Comparison of ENCODE assay signal across 10 cellular contexts in genomic region chr3:149547954-149548728, GRCh38.
DNase-seq lines count a peak whose midpoint lies in the region; ATAC-seq and TF ChIP-seq lines count a peak whose summit lies in the region.
"Had no signal": no experiment of that assay in that cellular context is flagged by ENCODE, and none has a peak within 500 bp of the region (broad histone marks: within the 10 kb centered on the region; RNA-seq: fewer than 3 reads in every experiment).

No MANE protein-coding gene starts in this region.

- peak overlapping the region in 3 of 5 experiments; percentile 53 to 79 (median 71) for H3K4me3 Mint-ChIP-seq in brain
- H3K4me3 Mint-ChIP-seq in naive thymus-derived CD8-positive, alpha-beta T cell: no peak overlapping the region
- H3K4me3 Mint-ChIP-seq: stimulated activated naive CD8-positive, alpha-beta T cell treated with anti-CD3 and anti-CD28 coated beads, Interleukin-15, amount 100 ng/mL, for 72 hours had no signal

- 42% methylated on average over 13 of the region's 13 CpGs for WGBS in smooth muscle cell (ENCODE audit: low lambda C conversion rate)

- no peak for ATAC-seq in naive thymus-derived CD8-positive, alpha-beta T cell
- ATAC-seq: stimulated activated naive CD8-positive, alpha-beta T cell treated with anti-CD3 and anti-CD28 coated beads, Interleukin-15, amount 100 ng/mL, for 72 hours had no signal

- TF ChIP-seq CTCF in brain (conservative IDR thresholded peaks at IDR 0.05) (no peak), smooth muscle cell (IDR thresholded peaks at IDR 0.05; ENCODE audit: borderline replicate concordance, insufficient read depth, poor library complexity, severe bottlenecking) (no peak), WERI-Rb-1 (IDR thresholded peaks at IDR 0.05; ENCODE audit: low read depth, low read length) (no peak)

- H3K27me3 Mint-ChIP-seq in brain: no peaks in the 10 kb centered on the region
- peaks cover 4 to 9% (median 5%) of the 10 kb centered on the region in 5 donors for H3K27me3 Mint-ChIP-seq in naive thymus-derived CD8-positive, alpha-beta T cell
- H3K27me3 Mint-ChIP-seq: stimulated activated naive CD8-positive, alpha-beta T cell treated with anti-CD3 and anti-CD28 coated beads, Interleukin-15, amount 100 ng/mL, for 72 hours had no signal

- peaks cover 9% of the 10 kb centered on the region for H3K4me1 ChIP-seq in smooth muscle cell (ENCODE audit: low read depth)

- peaks cover 68% of the 10 kb centered on the region for H3K4me1 Mint-ChIP-seq in brain
- no peaks in the 10 kb centered on the region for H3K4me1 Mint-ChIP-seq in naive thymus-derived CD8-positive, alpha-beta T cell
- H3K4me1 Mint-ChIP-seq: stimulated activated naive CD8-positive, alpha-beta T cell treated with anti-CD3 and anti-CD28 coated beads, Interleukin-15, amount 100 ng/mL, for 72 hours had no signal

- H3K4me3 ChIP-seq in smooth muscle cell (no peak overlapping the region), WERI-Rb-1 (ENCODE audit: low read depth, low read length) (no peak overlapping the region)

- POLR2A ChIA-PET in naive thymus-derived CD8-positive, alpha-beta T cell (lab: Charles Lee): no interaction called here

- H3K27me3 ChIP-seq in smooth muscle cell (ENCODE audit: low read depth): no peaks in the 10 kb centered on the region
- H3K27me3 ChIP-seq in WERI-Rb-1 (ENCODE audit: insufficient read depth, low read depth, severe bottlenecking): no peaks in the 10 kb centered on the region

- peak overlapping the region; percentile 38 for H3K4me2 ChIP-seq in smooth muscle cell

- peaks cover 7% of the 10 kb centered on the region for H3F3A ChIP-seq in smooth muscle cell (ENCODE audit: low read depth)

- H3K9me3 ChIP-seq in smooth muscle cell (replicated peaks; ENCODE audit: low read depth) (no peaks in the 10 kb centered on the region), WERI-Rb-1 (ENCODE audit: severe bottlenecking) (no peaks in the 10 kb centered on the region)

- peak overlapping the region; percentile 90 for H3K27ac ChIP-seq in smooth muscle cell (ENCODE audit: low read depth)
- no peak overlapping the region for H3K27ac ChIP-seq in WERI-Rb-1

- H3K9ac ChIP-seq in smooth muscle cell (ENCODE audit: low read depth): peak overlapping the region; percentile 55

- peak overlapping the region in 4 of 5 experiments; percentile 28 to 97 (median 94) for H3K27ac Mint-ChIP-seq in brain
- no peak overlapping the region for H3K27ac Mint-ChIP-seq in naive thymus-derived CD8-positive, alpha-beta T cell
- H3K27ac Mint-ChIP-seq: stimulated activated naive CD8-positive, alpha-beta T cell treated with anti-CD3 and anti-CD28 coated beads, Interleukin-15, amount 100 ng/mL, for 72 hours had no signal

- peaks cover 77% of the 10 kb centered on the region for H3K79me2 ChIP-seq in smooth muscle cell (ENCODE audit: low read depth)

- peaks cover 34% of the 10 kb centered on the region for H4K20me1 ChIP-seq in smooth muscle cell (ENCODE audit: low read depth)

- no peaks in the 10 kb centered on the region for H3K36me3 ChIP-seq in smooth muscle cell (ENCODE audit: low read depth)
- no peaks in the 10 kb centered on the region for H3K36me3 ChIP-seq in WERI-Rb-1

- H3K9me3 Mint-ChIP-seq in brain: peaks cover 0 to 2% (median 0%) of the 10 kb centered on the region in 5 experiments
- no peaks in the 10 kb centered on the region for H3K9me3 Mint-ChIP-seq in naive thymus-derived CD8-positive, alpha-beta T cell
- H3K9me3 Mint-ChIP-seq: stimulated activated naive CD8-positive, alpha-beta T cell treated with anti-CD3 and anti-CD28 coated beads, Interleukin-15, amount 100 ng/mL, for 72 hours had no signal

- peak; percentile 34 for DNase-seq in HPDE6-E6E7 (ENCODE audit: extremely low spot score)
- peak; percentile 31 for DNase-seq in iPS-NIHi7 (ENCODE audit: extremely low spot score)
- DNase-seq in smooth muscle cell (lab: John Stamatoyannopoulos, UW; ENCODE audit: unreplicated experiment): no peak
- DNase-seq in NCI-H526 treated with DMSO at 0.1 percent for 48 hours (lab: John Stamatoyannopoulos, UW): no peak
- no peak for DNase-seq in WERI-Rb-1
- no peak for DNase-seq in naive thymus-derived CD8-positive, alpha-beta T cell
- DNase-seq in stimulated activated CD4-positive, alpha-beta T cell treated with anti-CD3 and anti-CD28 coated beads, Interleukin-4, amount 100 ng/mL, for 1 hour: no peak
- DNase-seq: activated gamma-delta T cell treated with Interleukin-2 at 50 U/mL for 16 hours; stimulated activated naive CD8-positive, alpha-beta T cell treated with anti-CD3 and anti-CD28 coated beads, Interleukin-15, amount 100 ng/mL, for 72 hours had no signal

- H2AFZ ChIP-seq in smooth muscle cell (ENCODE audit: low read depth): no peak overlapping the region

- peaks cover 5% of the 10 kb centered on the region for H3K36me3 Mint-ChIP-seq in brain
- no peaks in the 10 kb centered on the region for H3K36me3 Mint-ChIP-seq in naive thymus-derived CD8-positive, alpha-beta T cell

Comparison
In these comparisons a context has a peak if more than half of its experiments do, and no peak if none do; other contexts are left out.
1. DNase-seq: peak in HPDE6-E6E7 (single experiment) and iPS-NIHi7 (single experiment); none in smooth muscle cell (single experiment), NCI-H526 treated with DMSO at 0.1 percent for 48 hours (single experiment), WERI-Rb-1 (single experiment), naive thymus-derived CD8-positive, alpha-beta T cell (0 of 10) and stimulated activated CD4-positive, alpha-beta T cell treated with anti-CD3 and anti-CD28 coated beads, Interleukin-4, amount 100 ng/mL, for 1 hour (single experiment).
2. H3K27ac Mint-ChIP-seq: peak in brain (4 of 5); none in naive thymus-derived CD8-positive, alpha-beta T cell (0 of 10).
3. H3K4me3 Mint-ChIP-seq: peak in brain (3 of 5); none in naive thymus-derived CD8-positive, alpha-beta T cell (0 of 10).